In the genomic region with DNA sequence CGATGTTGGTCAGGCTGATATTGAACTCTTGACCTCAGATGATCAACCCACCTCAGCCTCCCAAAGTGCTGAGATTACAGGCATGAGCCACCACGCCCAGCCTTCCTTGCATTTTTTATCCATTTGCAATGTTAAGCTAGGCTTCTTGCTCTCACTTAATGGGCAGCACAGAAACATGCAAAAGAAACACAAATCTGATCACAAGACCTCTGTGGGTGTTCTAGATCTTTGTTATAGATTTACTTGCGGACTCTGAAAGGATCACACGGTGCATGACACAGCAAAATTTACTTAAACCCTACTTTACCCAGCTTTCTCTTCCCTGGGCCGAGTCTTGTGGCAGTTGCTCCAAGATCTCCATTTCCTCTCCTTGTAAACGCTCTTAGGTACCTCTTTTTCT, we compare ENCODE assay signal across 1 cellular context.
TF ChIP-seq lines count a peak whose summit lies in the region.

No MANE protein-coding gene starts in this region.

TF ChIP-seq in K562, 482 proteins besides CTCF, POLR2A, EP300 and RAD21:
- TF ChIP-seq ZBTB26 (CRISPR knock-in tag; IDR thresholded peaks at IDR 0.05) = no peak
- TF ChIP-seq ZNF316 (IDR thresholded peaks at IDR 0.05) = peak; percentile 55
- TF ChIP-seq E2F3 (CRISPR knock-in tag; IDR thresholded peaks at IDR 0.05) = no peak
- TF ChIP-seq, protein P1, sequence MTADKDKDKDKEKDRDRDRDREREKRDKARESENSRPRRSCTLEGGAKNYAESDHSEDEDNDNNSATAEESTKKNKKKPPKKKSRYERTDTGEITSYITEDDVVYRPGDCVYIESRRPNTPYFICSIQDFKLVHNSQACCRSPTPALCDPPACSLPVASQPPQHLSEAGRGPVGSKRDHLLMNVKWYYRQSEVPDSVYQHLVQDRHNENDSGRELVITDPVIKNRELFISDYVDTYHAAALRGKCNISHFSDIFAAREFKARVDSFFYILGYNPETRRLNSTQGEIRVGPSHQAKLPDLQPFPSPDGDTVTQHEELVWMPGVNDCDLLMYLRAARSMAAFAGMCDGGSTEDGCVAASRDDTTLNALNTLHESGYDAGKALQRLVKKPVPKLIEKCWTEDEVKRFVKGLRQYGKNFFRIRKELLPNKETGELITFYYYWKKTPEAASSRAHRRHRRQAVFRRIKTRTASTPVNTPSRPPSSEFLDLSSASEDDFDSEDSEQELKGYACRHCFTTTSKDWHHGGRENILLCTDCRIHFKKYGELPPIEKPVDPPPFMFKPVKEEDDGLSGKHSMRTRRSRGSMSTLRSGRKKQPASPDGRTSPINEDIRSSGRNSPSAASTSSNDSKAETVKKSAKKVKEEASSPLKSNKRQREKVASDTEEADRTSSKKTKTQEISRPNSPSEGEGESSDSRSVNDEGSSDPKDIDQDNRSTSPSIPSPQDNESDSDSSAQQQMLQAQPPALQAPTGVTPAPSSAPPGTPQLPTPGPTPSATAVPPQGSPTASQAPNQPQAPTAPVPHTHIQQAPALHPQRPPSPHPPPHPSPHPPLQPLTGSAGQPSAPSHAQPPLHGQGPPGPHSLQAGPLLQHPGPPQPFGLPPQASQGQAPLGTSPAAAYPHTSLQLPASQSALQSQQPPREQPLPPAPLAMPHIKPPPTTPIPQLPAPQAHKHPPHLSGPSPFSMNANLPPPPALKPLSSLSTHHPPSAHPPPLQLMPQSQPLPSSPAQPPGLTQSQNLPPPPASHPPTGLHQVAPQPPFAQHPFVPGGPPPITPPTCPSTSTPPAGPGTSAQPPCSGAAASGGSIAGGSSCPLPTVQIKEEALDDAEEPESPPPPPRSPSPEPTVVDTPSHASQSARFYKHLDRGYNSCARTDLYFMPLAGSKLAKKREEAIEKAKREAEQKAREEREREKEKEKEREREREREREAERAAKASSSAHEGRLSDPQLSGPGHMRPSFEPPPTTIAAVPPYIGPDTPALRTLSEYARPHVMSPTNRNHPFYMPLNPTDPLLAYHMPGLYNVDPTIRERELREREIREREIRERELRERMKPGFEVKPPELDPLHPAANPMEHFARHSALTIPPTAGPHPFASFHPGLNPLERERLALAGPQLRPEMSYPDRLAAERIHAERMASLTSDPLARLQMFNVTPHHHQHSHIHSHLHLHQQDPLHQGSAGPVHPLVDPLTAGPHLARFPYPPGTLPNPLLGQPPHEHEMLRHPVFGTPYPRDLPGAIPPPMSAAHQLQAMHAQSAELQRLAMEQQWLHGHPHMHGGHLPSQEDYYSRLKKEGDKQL (CRISPR knock-in tag; IDR thresholded peaks at IDR 0.05; ENCODE audit: borderline replicate concordance) = no peak
- TF ChIP-seq ZBTB17 (CRISPR knock-in tag; IDR thresholded peaks at IDR 0.05) = no peak
- TF ChIP-seq FIP1L1 (IDR thresholded peaks at IDR 0.05; ENCODE audit: low read depth, low read length, poor library complexity, severe bottlenecking) = no peak
- TF ChIP-seq FOXK1 (CRISPR knock-in tag; IDR thresholded peaks at IDR 0.05; ENCODE audit: borderline replicate concordance) = no peak
- no peak for TF ChIP-seq KDM4B (IDR thresholded peaks at IDR 0.05; ENCODE audit: borderline replicate concordance in 2 of 2, low read depth in 1 of 2)
- TF ChIP-seq POLR2G (IDR thresholded peaks at IDR 0.05; ENCODE audit: low read depth, low read length) = no peak
- TF ChIP-seq ZSCAN29 (IDR thresholded peaks at IDR 0.05) = no peak
- peak; percentile 66; the same call in 1 of the 2 replicates for TF ChIP-seq MAFF (IDR thresholded peaks at IDR 0.05; ENCODE audit: low read length)
- TF ChIP-seq MAFG (tag; conservative IDR thresholded peaks at IDR 0.05) = peak; percentile 90
- no peak for TF ChIP-seq NR3C1 (CRISPR knock-in tag; IDR thresholded peaks at IDR 0.05)
- no peak for TF ChIP-seq BRF1 (IDR thresholded peaks at IDR 0.05; ENCODE audit: borderline replicate concordance, extremely low read depth, insufficient read length)
- TF ChIP-seq C11orf30 (IDR thresholded peaks at IDR 0.05; ENCODE audit: low read depth) = peak; percentile 52
- no peak for TF ChIP-seq MED1 (CRISPR knock-in tag; IDR thresholded peaks at IDR 0.05; ENCODE audit: borderline replicate concordance)
- no peak for TF ChIP-seq PURB (CRISPR knock-in tag; IDR thresholded peaks at IDR 0.05; ENCODE audit: low read depth)
- TF ChIP-seq, protein P2, sequence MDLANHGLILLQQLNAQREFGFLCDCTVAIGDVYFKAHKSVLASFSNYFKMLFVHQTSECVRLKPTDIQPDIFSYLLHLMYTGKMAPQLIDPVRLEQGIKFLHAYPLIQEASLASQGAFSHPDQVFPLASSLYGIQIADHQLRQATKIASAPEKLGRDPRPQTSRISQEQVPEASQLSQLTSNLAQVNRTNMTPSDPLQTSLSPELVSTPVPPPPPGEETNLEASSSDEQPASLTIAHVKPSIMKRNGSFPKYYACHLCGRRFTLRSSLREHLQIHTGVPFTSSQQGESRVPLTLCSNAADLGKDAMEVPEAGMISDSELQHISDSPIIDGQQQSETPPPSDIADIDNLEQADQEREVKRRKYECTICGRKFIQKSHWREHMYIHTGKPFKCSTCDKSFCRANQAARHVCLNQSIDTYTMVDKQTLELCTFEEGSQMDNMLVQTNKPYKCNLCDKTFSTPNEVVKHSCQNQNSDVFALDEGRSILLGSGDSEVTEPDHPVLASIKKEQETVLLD (IDR thresholded peaks at IDR 0.05) = no peak
- TF ChIP-seq ADNP (tag; IDR thresholded peaks at IDR 0.05) = 0 out of 2 replicates have a peak, but pooled peaks have one; percentile 15
- peak; percentile 80 for TF ChIP-seq NFE2L1 (tag; IDR thresholded peaks at IDR 0.05; ENCODE audit: borderline replicate concordance, low read depth)
- TF ChIP-seq ZSCAN32 (CRISPR knock-in tag; IDR thresholded peaks at IDR 0.05) = no peak
- TF ChIP-seq, protein P3, sequence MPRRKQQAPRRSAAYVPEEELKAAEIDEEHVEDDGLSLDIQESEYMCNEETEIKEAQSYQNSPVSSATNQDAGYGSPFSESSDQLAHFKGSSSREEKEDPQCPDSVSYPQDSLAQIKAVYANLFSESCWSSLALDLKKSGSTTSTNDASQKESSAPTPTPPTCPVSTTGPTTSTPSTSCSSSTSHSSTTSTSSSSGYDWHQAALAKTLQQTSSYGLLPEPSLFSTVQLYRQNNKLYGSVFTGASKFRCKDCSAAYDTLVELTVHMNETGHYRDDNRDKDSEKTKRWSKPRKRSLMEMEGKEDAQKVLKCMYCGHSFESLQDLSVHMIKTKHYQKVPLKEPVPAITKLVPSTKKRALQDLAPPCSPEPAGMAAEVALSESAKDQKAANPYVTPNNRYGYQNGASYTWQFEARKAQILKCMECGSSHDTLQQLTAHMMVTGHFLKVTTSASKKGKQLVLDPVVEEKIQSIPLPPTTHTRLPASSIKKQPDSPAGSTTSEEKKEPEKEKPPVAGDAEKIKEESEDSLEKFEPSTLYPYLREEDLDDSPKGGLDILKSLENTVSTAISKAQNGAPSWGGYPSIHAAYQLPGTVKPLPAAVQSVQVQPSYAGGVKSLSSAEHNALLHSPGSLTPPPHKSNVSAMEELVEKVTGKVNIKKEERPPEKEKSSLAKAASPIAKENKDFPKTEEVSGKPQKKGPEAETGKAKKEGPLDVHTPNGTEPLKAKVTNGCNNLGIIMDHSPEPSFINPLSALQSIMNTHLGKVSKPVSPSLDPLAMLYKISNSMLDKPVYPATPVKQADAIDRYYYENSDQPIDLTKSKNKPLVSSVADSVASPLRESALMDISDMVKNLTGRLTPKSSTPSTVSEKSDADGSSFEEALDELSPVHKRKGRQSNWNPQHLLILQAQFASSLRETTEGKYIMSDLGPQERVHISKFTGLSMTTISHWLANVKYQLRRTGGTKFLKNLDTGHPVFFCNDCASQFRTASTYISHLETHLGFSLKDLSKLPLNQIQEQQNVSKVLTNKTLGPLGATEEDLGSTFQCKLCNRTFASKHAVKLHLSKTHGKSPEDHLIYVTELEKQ (CRISPR knock-in tag; IDR thresholded peaks at IDR 0.05) = no peak
- TF ChIP-seq BACH1 (tag; IDR thresholded peaks at IDR 0.05) = peak; percentile 63; the same call in 1 of the 2 replicates
- peak; percentile 45; the same call in 1 of the 2 replicates for TF ChIP-seq MAFK (IDR thresholded peaks at IDR 0.05; ENCODE audit: low read length)
- TF ChIP-seq NFE2 (IDR thresholded peaks at IDR 0.05; ENCODE audit: low read depth) = peak; percentile 73
- TF ChIP-seq ZNF224 (CRISPR knock-in tag; IDR thresholded peaks at IDR 0.05) = no peak
